15 cellular contexts compared by ENCODE assay signal in the genomic region with DNA sequence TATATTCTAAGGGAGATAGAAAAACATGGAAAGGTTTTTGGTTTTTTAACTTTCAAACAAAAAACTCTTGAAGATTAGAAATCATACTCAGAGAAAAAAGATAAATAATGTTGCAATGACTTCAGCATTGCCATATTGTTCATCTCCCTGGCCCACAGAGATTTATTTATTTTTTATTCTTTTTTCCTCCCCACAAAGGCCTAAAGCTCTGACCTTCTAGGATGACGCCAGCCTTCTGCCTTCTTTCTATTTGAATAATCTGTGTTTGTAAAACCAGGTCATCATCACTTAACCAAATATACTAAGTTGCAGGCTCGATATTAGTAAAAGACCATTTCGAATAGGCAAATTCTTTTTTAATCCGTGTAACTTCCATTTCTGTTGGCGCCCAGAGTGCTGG. TPM values are rescaled to one million over a fixed set of nuclear protein-coding genes. Genes with fewer than 3 reads are reported as not detected.
A peak's percentile ranks its signal among the peaks of the same experiment; 100 is the strongest.
DNase-seq lines count a peak whose midpoint lies in the region; ATAC-seq and TF ChIP-seq lines count a peak whose summit lies in the region.
"Had no signal": no experiment of that assay in that cellular context is flagged by ENCODE, and none has a peak within 500 bp of the region (broad histone marks: within the 10 kb centered on the region; RNA-seq: fewer than 3 reads in every experiment).

No MANE protein-coding gene starts in this region.

- H3K9me3 ChIP-seq in gastroesophageal sphincter (no peaks in the 10 kb centered on the region), sigmoid colon (no peaks in the 10 kb centered on the region)

- DNase-seq in NCI-H1048 (lab: John Stamatoyannopoulos, UW) = peak; percentile 17
- DNase-seq in astrocyte of the spinal cord (ENCODE audit: low read depth, low spot score) = peak; percentile 63
- no peak for DNase-seq in sigmoid colon
- DNase-seq in GM20000 (ENCODE audit: low spot score) = no peak
- no peak for DNase-seq in activated CD4-positive, alpha-beta T cell treated with anti-CD3 and anti-CD28 coated beads for 1 hour
- DNase-seq in ACHN = no peak
- no peak for DNase-seq in anterior cingulate cortex (lab: John Stamatoyannopoulos, UW)
- DNase-seq: COR-L47, H7, NCI-H1417, NCI-H748 treated with DMSO at 0.1 percent for 48 hours had no signal

- H3K36me3 ChIP-seq in gastroesophageal sphincter (no peaks in the 10 kb centered on the region), sigmoid colon (no peaks in the 10 kb centered on the region)

- WGBS in gastroesophageal sphincter (ENCODE audit: low coverage in 1 of 2), 2 donors = 32 to 40% methylated on average over 5 of the region's 5 CpGs
- WGBS in sigmoid colon, 2 donors = 82 to 85% methylated on average over 5 of the region's 5 CpGs

- TF ChIP-seq CTCF in astrocyte of the spinal cord (IDR thresholded peaks at IDR 0.05; ENCODE audit: low read depth, low read length) (no peak), gastroesophageal sphincter (IDR thresholded peaks at IDR 0.05) (no peak), sigmoid colon (IDR thresholded peaks at IDR 0.05) (no peak), GM20000 (IDR thresholded peaks at IDR 0.05; ENCODE audit: extremely low read depth, missing control alignments) (no peak)

- H3K27ac ChIP-seq in gastroesophageal sphincter = peak overlapping the region in 3 of 4 donors; percentile 45 to 54 (median 51)
- H3K27ac ChIP-seq in sigmoid colon = peak overlapping the region; percentile 60 to 72 (median 66)
- H3K27ac ChIP-seq: HL-60 had no signal

- H3K4me3 ChIP-seq in astrocyte of the spinal cord (ENCODE audit: low read depth, low read length) (no peak overlapping the region), gastroesophageal sphincter (no peak overlapping the region), sigmoid colon (no peak overlapping the region)
- H3K4me3 ChIP-seq: K562 had no signal

- intact Hi-C loops in sigmoid colon (cut with DNase I) = no loop called here

- in situ Hi-C loops in astrocyte of the spinal cord (cut with HindIII; ENCODE audit: low sequenced_read_pairs) = no loop called here
- in situ Hi-C loops in ACHN (cut with HindIII; ENCODE audit: low pct_ligation_motif_present, low pct_unique_long_range_greater_than_20kb, low sequenced_read_pairs) = no loop called here

- H3K4me1 ChIP-seq in gastroesophageal sphincter (peaks cover 0 to 38% (median 2%) of the 10 kb centered on the region in 3 donors), sigmoid colon (peaks cover 0 to 47% (median 31%) of the 10 kb centered on the region in 4 donors)

- H3K27me3 ChIP-seq in gastroesophageal sphincter = no peaks in the 10 kb centered on the region
- no peaks in the 10 kb centered on the region for H3K27me3 ChIP-seq in sigmoid colon

- ATAC-seq in gastroesophageal sphincter = no peak
- ATAC-seq: K562, Panc1 had no signal

- TF ChIP-seq EP300 in gastroesophageal sphincter (IDR thresholded peaks at IDR 0.05) (no peak), sigmoid colon (IDR thresholded peaks at IDR 0.05) (no peak)

- TF ChIP-seq POLR2A in gastroesophageal sphincter (IDR thresholded peaks at IDR 0.05) (no peak), sigmoid colon (IDR thresholded peaks at IDR 0.05) (no peak)

RNA-seq across cellular contexts. Expression of a gene that starts 4.4 kb away (rescaled TPM):
- total RNA-seq in gastroesophageal sphincter = 10 to 100 TPM; 26.1 to 30.4 (median 27.9) TPM
- total RNA-seq in sigmoid colon = 10 to 100 TPM; 24.8 to 47.7 (median 35.5) TPM
- polyA plus RNA-seq in sigmoid colon = 1 to 10 TPM; 5.5 to 8.5 (median 7.2) TPM

RNA-seq across cellular contexts. Expression of a gene that starts 44.1 kb away (rescaled TPM):
- total RNA-seq in gastroesophageal sphincter (10 to 100 TPM; 22.9 to 96.2 (median 41.4) TPM), sigmoid colon (100 to 1,000 TPM in 2 of 4 donors, 10 to 100 TPM in 2; 62.0 to 213 (median 119) TPM)
- polyA plus RNA-seq in sigmoid colon = 1 to 10 TPM in 1 of 3 donors, under 1 TPM in 2; 0.46 to 7.6 (median 0.60) TPM
- total RNA-seq: K562 had no signal
- polyA plus RNA-seq: K562 had no signal

Comparison
In these comparisons a context has a peak if more than half of its experiments do, and no peak if none do; other contexts are left out.
1. DNase-seq: peak in NCI-H1048 (single experiment) and astrocyte of the spinal cord (single experiment); none in sigmoid colon (single experiment), GM20000 (single experiment), activated CD4-positive, alpha-beta T cell treated with anti-CD3 and anti-CD28 coated beads for 1 hour (single experiment), ACHN (single experiment) and anterior cingulate cortex (0 of 58).